ENCODE assay signal across 8 cellular contexts in the genomic region with DNA sequence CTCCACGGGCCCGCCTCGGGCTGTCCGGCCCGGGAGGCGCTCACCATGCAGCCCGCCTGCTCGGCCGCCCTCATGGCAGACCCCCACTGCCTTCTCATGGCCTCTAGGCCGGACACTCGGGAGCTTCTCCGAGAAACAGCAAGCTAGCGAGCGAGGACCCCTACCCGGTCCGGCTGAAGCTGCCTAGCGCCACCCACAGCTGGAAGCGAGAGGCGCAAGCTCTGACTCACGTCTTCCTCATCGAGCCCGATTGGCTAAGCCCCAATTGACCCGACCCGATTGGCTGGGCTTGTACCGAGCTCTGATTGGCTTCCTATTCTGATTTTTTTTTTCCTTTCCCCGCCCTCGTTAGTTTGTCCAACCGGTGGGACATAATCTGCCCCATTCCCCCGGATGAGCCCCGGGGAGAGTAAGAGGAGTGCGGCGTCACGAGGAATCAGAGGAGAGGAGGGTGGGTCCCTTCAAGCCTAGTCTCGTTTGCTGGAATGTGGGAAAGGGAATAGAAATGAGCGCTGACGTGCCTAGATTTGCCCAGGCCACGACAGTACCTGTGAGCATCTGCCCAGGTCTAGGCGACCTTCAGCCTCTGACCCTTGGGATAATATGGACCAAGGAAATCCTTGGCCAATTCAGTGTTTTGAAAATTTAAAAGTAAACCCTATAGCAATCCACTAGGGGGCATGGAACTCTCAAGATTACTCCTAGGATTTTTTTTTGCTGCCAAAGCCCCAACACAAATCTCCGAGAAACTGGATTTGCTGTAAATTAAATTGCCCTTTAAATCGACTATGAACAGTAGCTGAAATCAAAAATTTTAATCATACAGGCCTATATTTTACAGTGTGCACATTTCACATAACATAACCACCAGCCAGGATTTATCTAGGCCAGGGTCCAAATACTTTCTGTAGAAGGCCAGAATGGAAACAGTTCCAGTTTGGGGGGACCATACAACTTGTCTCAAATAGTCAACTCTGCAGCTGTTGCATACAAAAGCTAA. TPM values are rescaled to one million over a fixed set of nuclear protein-coding genes. Genes with fewer than 3 reads are reported as not detected.
DNase-seq lines count a peak whose midpoint lies in the region; ATAC-seq and TF ChIP-seq lines count a peak whose summit lies in the region.

A gene with protein sequence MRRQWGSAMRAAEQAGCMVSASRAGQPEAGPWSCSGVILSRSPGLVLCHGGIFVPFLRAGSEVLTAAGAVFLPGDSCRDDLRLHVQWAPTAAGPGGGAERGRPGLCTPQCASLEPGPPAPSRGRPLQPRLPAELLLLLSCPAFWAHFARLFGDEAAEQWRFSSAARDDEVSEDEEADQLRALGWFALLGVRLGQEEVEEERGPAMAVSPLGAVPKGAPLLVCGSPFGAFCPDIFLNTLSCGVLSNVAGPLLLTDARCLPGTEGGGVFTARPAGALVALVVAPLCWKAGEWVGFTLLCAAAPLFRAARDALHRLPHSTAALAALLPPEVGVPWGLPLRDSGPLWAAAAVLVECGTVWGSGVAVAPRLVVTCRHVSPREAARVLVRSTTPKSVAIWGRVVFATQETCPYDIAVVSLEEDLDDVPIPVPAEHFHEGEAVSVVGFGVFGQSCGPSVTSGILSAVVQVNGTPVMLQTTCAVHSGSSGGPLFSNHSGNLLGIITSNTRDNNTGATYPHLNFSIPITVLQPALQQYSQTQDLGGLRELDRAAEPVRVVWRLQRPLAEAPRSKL (minus strand): TSS at position 212 of the 1,000 bp plus-strand sequence. CDS start 114 bp downstream, at position 98.

- ATAC-seq in GM21786 (IDR thresholded peaks at IDR 0.05; ENCODE audit: unreplicated experiment), result peak; percentile 91

- H3K27me3 ChIP-seq in DOHH2 (ENCODE audit: control insufficient read depth, low read length) (no peaks in the 10 kb centered on the region), Peyer's patch (no peaks in the 10 kb centered on the region), esophagus muscularis mucosa (no peaks in the 10 kb centered on the region), muscle layer of duodenum (ENCODE audit: low read depth, low read length) (no peaks in the 10 kb centered on the region)

- intact Hi-C loops in esophagus muscularis mucosa (cut with DNase I), result no loop called here

- H4K20me1 ChIP-seq in DOHH2 (ENCODE audit: control insufficient read depth, insufficient read depth, low read depth, low read length), result 0 out of 2 replicates have a peak, but pooled peaks cover 6% of the 10 kb centered on the region

- H3K27ac ChIP-seq in DOHH2 (ENCODE audit: low read depth, low read length) (peak within 1 kb of the TSS; percentile 82), KOPT-K1 (ENCODE audit: low read depth, low read length, poor library complexity, severe bottlenecking) (peak within 1 kb of the TSS; percentile 85), Peyer's patch (peak within 1 kb of the TSS; percentile 84 to 99 (median 91)), esophagus muscularis mucosa (replicated peaks in 1 of 4) (peak within 1 kb of the TSS; percentile 87 to 97 (median 88)), muscle layer of duodenum (ENCODE audit: low read length) (peak within 1 kb of the TSS; percentile 96)

- H3K4me3 ChIP-seq in DOHH2 (ENCODE audit: low read length) (peak within 1 kb of the TSS; percentile 80), Peyer's patch (peak within 1 kb of the TSS; percentile 67 to 82 (median 78)), esophagus muscularis mucosa (peak within 1 kb of the TSS; percentile 69 to 93 (median 76)), muscle layer of duodenum (ENCODE audit: low read depth in 1 of 2, low read length in 2 of 2) (peak within 1 kb of the TSS; percentile 78 to 87)

- DNase-seq in Peyer's patch (peak; percentile 95 to 99 (median 97)), esophagus muscularis mucosa (ENCODE audit: extremely low spot score) (peak; percentile 99)
- peak; percentile 94 for DNase-seq in activated T-cell treated with anti-CD3 and anti-CD28 coated beads, Interleukin-2, amount 50 U/mL, for 48 hours
- peak; percentile 88 to 90 for DNase-seq in stimulated activated CD8-positive, alpha-beta memory T cell treated with anti-CD3 and anti-CD28 coated beads, Interleukin-7, amount 100 ng/mL, for 4 hours (ENCODE audit: low read depth in 2 of 2)

- H3K4me1 ChIP-seq in DOHH2 (ENCODE audit: control insufficient read depth, low read length) (peaks cover 32% of the 10 kb centered on the region), Peyer's patch (peaks cover 0 to 23% (median 4%) of the 10 kb centered on the region in 4 donors), esophagus muscularis mucosa (peaks cover 19 to 33% (median 26%) of the 10 kb centered on the region in 4 donors), muscle layer of duodenum (ENCODE audit: control insufficient read depth in 1 of 2, insufficient read depth in 2 of 2, low read length in 2 of 2) (peaks cover 12 to 16% of the 10 kb centered on the region in 2 donors)

- H3K9me3 ChIP-seq in DOHH2 (ENCODE audit: control insufficient read depth, insufficient read depth, low read length) (no peaks in the 10 kb centered on the region), KOPT-K1 (ENCODE audit: insufficient read depth, low read length, poor library complexity, severe bottlenecking) (no peaks in the 10 kb centered on the region), Peyer's patch (no peaks in the 10 kb centered on the region), esophagus muscularis mucosa (no peaks in the 10 kb centered on the region), muscle layer of duodenum (ENCODE audit: control insufficient read depth in 1 of 2, low read length in 2 of 2) (no peaks in the 10 kb centered on the region)

- H3K79me2 ChIP-seq in DOHH2 (ENCODE audit: control insufficient read depth, low read length), result peaks cover 65% of the 10 kb centered on the region

- TF ChIP-seq POLR2A in Peyer's patch (IDR thresholded peaks at IDR 0.05), result peak; percentile 68 to 78
- TF ChIP-seq POLR2A in esophagus muscularis mucosa (IDR thresholded peaks at IDR 0.05; ENCODE audit: low read depth), result peak; percentile 72

- WGBS in esophagus muscularis mucosa, result 1% methylated on average over 23 of the region's 40 CpGs

- TF ChIP-seq EP300 in esophagus muscularis mucosa (IDR thresholded peaks at IDR 0.05), result no peak

- TF ChIP-seq CTCF in DOHH2 (IDR thresholded peaks at IDR 0.05; ENCODE audit: low read depth, low read length, poor library complexity, severe bottlenecking) (peak; percentile 75), Peyer's patch (IDR thresholded peaks at IDR 0.05) (peak; percentile 64 to 90 (median 72)), esophagus muscularis mucosa (IDR thresholded peaks at IDR 0.05) (peak; percentile 54 to 74 (median 68))

- peaks cover 17% of the 10 kb centered on the region for H3F3A ChIP-seq in DOHH2 (ENCODE audit: control insufficient read depth, insufficient read depth)

- no peaks in the 10 kb centered on the region for H3K9me2 ChIP-seq in DOHH2 (replicated peaks; ENCODE audit: control insufficient read depth, low read length)

- peaks cover 65% of the 10 kb centered on the region for H3K36me3 ChIP-seq in DOHH2 (ENCODE audit: control insufficient read depth, low read length)
- H3K36me3 ChIP-seq in KOPT-K1 (ENCODE audit: insufficient read depth, low read length), result peaks cover 38% of the 10 kb centered on the region
- peaks cover 0 to 19% (median 0%) of the 10 kb centered on the region in 3 donors for H3K36me3 ChIP-seq in Peyer's patch
- H3K36me3 ChIP-seq in esophagus muscularis mucosa, result peaks cover 7 to 36% (median 20%) of the 10 kb centered on the region in 4 donors
- H3K36me3 ChIP-seq in muscle layer of duodenum (ENCODE audit: control insufficient read depth in 1 of 2, insufficient read depth in 2 of 2, low read length in 2 of 2), result peaks cover 18 to 24% of the 10 kb centered on the region in 2 donors

- peak within 1 kb of the TSS; percentile 70 for H3K4me2 ChIP-seq in DOHH2 (ENCODE audit: low read length)

RNA-seq across cellular contexts. Expression of the gene that starts here (rescaled TPM):
- total RNA-seq in Peyer's patch, result 10 to 100 TPM; 18.2 to 25.9 (median 21.7) TPM
- total RNA-seq in esophagus muscularis mucosa, result 10 to 100 TPM in 2 of 4 donors, 1 to 10 TPM in 2; 6.0 to 12.2 (median 9.3) TPM

Comparison
In these comparisons a context has a peak if more than half of its experiments do, and no peak if none do; other contexts are left out.
1. Peak in every context shown above with its lines: DNase-seq, ATAC-seq, H3K4me3 ChIP-seq and H3K27ac ChIP-seq.